Comparison of ENCODE assay signal across 9 cellular contexts in genomic region chr3:141452045-141452444, GRCh38. TPM values are rescaled to one million over a fixed set of nuclear protein-coding genes. Genes with fewer than 3 reads are reported as not detected.
A peak's percentile ranks its signal among the peaks of the same experiment; 100 is the strongest.
DNase-seq lines count a peak whose midpoint lies in the region; TF ChIP-seq lines count a peak whose summit lies in the region.
"Had no signal": no experiment of that assay in that cellular context is flagged by ENCODE, and none has a peak within 500 bp of the region (broad histone marks: within the 10 kb centered on the region; RNA-seq: fewer than 3 reads in every experiment).

No MANE protein-coding gene starts in this region.

- H3K27me3 Mint-ChIP-seq in H9 (ENCODE audit: low read depth) (no peaks in the 10 kb centered on the region; the same call in 1 of the 2 replicates), osteocyte (ENCODE audit: unreplicated experiment) (no peaks in the 10 kb centered on the region)

- H3K4me1 Mint-ChIP-seq in H9 (peaks cover 8 to 9% of the 10 kb centered on the region in 2 experiments), osteocyte (ENCODE audit: unreplicated experiment) (peaks cover 10% of the 10 kb centered on the region)

- H3K4ac ChIP-seq in H9 (ENCODE audit: low read depth, low read length), result no peak overlapping the region

- no peak overlapping the region for H2BK20ac ChIP-seq in H9 (ENCODE audit: low read depth, low read length, poor library complexity, severe bottlenecking)

- H3K27ac ChIP-seq in H9 (ENCODE audit: insufficient read length, low read depth, low read length), result no peak overlapping the region
- H3K27ac ChIP-seq in WERI-Rb-1, result no peak overlapping the region
- H3K27ac ChIP-seq: SJSA1 had no signal

- H3K36me3 ChIP-seq in WERI-Rb-1 (no peaks in the 10 kb centered on the region; the same call in 1 of the 2 replicates), MG63 (peaks cover 4% of the 10 kb centered on the region; the same call in 1 of the 2 replicates)

- H2BK120ac ChIP-seq in H9 (ENCODE audit: low read depth, low read length, poor library complexity, severe bottlenecking), result no peak overlapping the region

- no peaks in the 10 kb centered on the region for H3K9me3 ChIP-seq in H9 (ENCODE audit: control insufficient read depth, low read depth, low read length)
- no peaks in the 10 kb centered on the region for H3K9me3 ChIP-seq in WERI-Rb-1 (ENCODE audit: severe bottlenecking)
- H3K9me3 ChIP-seq in MG63, result no peaks in the 10 kb centered on the region
- H3K9me3 ChIP-seq: SJSA1 had no signal

- no peak overlapping the region for H2AK5ac ChIP-seq in H9 (ENCODE audit: insufficient read length, low read length)

- H4K91ac ChIP-seq in H9 (ENCODE audit: insufficient read length, low read depth, low read length), result no peak overlapping the region

- no peaks in the 10 kb centered on the region for H3K9me3 Mint-ChIP-seq in H9
- H3K9me3 Mint-ChIP-seq in osteocyte (ENCODE audit: unreplicated experiment), result no peaks in the 10 kb centered on the region

- no peak overlapping the region for H2BK12ac ChIP-seq in H9 (ENCODE audit: insufficient read length, low read depth, low read length)

- H3K18ac ChIP-seq in H9 (ENCODE audit: insufficient read length, low read depth, low read length), result no peak overlapping the region

- H3K79me1 ChIP-seq in H9 (ENCODE audit: insufficient read depth, low read depth, low read length, poor library complexity, severe bottlenecking), result no peaks in the 10 kb centered on the region

- H2AFZ ChIP-seq in H9 (ENCODE audit: low read length), result peak overlapping the region; percentile 92

- H3K27me3 ChIP-seq in H9 (ENCODE audit: insufficient read depth, low read length) (no peaks in the 10 kb centered on the region), WERI-Rb-1 (ENCODE audit: insufficient read depth, low read depth, severe bottlenecking) (no peaks in the 10 kb centered on the region), MG63 (no peaks in the 10 kb centered on the region)
- H3K27me3 ChIP-seq: SJSA1 had no signal

- H2BK15ac ChIP-seq in H9 (ENCODE audit: low read depth, low read length), result no peak overlapping the region

- no peaks in the 10 kb centered on the region for H4K20me1 ChIP-seq in H9 (ENCODE audit: control insufficient read depth, insufficient read depth, insufficient read length)

- DNase-seq in AG09309 (ENCODE audit: low read depth) (no peak), GF-D8 (lab: John Stamatoyannopoulos, UW) (peak; percentile 62), H9 (no peak), M059J (ENCODE audit: low read depth) (peak; percentile 74), WERI-Rb-1 (peak; percentile 46), fibroblast of mammary gland (ENCODE audit: low read depth) (peak; percentile 75), osteocyte (ENCODE audit: extremely low spot score, unreplicated experiment) (no peak), MG63 (no peak)

- no peak overlapping the region for H3K14ac ChIP-seq in H9 (ENCODE audit: insufficient read depth, low read length)

- H4K5ac ChIP-seq in H9 (ENCODE audit: insufficient read length, low read depth, low read length), result no peak overlapping the region

- H3K36me3 Mint-ChIP-seq in H9 (ENCODE audit: insufficient read depth in 1 of 3, low read depth in 3 of 3) (no peaks in the 10 kb centered on the region), osteocyte (ENCODE audit: unreplicated experiment) (peaks cover 4% of the 10 kb centered on the region)

- H3K27ac Mint-ChIP-seq in H9 (no peak overlapping the region), osteocyte (ENCODE audit: unreplicated experiment) (no peak overlapping the region)

- H3K9ac ChIP-seq in H9 (ENCODE audit: extremely low read depth, insufficient read length, low read length), result no peak overlapping the region

- H3K56ac ChIP-seq in H9 (ENCODE audit: insufficient read length, low read depth, low read length), result no peak overlapping the region

- no peaks in the 10 kb centered on the region for H3K23me2 ChIP-seq in H9 (ENCODE audit: insufficient read length, low read depth, low read length, poor library complexity, severe bottlenecking)

- H3T11ph ChIP-seq in H9 (ENCODE audit: low read length), result no peak overlapping the region

- H3K4me3 ChIP-seq in AG09309 (ENCODE audit: control insufficient read depth, low read depth, low read length) (no peak overlapping the region), WERI-Rb-1 (ENCODE audit: low read depth, low read length) (no peak overlapping the region), fibroblast of mammary gland (ENCODE audit: control insufficient read depth, low read depth, low read length) (no peak overlapping the region), MG63 (no peak overlapping the region)
- H3K4me3 ChIP-seq: SJSA1 had no signal

- TF ChIP-seq CTCF in AG09309 (IDR thresholded peaks at IDR 0.05; ENCODE audit: control insufficient read depth, insufficient read depth, low read depth, low read length, missing control alignments), result peak; percentile 85
- peak; percentile 71 for TF ChIP-seq CTCF in H9 (conservative IDR thresholded peaks at IDR 0.05)
- TF ChIP-seq CTCF in WERI-Rb-1 (IDR thresholded peaks at IDR 0.05; ENCODE audit: low read depth, low read length), result peak; percentile 63
- TF ChIP-seq CTCF in fibroblast of mammary gland (conservative IDR thresholded peaks at IDR 0.05; ENCODE audit: control insufficient read depth, insufficient read depth, low read depth, low read length), result peak; percentile 74
- TF ChIP-seq CTCF in osteocyte (IDR thresholded peaks at IDR 0.05), result peak; percentile 84

- H3K4me1 ChIP-seq in H9 (ENCODE audit: insufficient read depth, low read length), result no peaks in the 10 kb centered on the region; the same call in 1 of the 2 replicates

- H2BK5ac ChIP-seq in H9 (ENCODE audit: insufficient read length, low read length), result no peak overlapping the region

- no peak overlapping the region for H3K4me2 ChIP-seq in H9 (ENCODE audit: insufficient read depth, insufficient read length, low read length)

- no peak overlapping the region for H4K8ac ChIP-seq in H9 (replicated peaks; ENCODE audit: insufficient read length, low read depth, low read length)

- no peak overlapping the region for H3K4me3 Mint-ChIP-seq in H9
- no peak overlapping the region for H3K4me3 Mint-ChIP-seq in osteocyte (ENCODE audit: unreplicated experiment)

- H3K23ac ChIP-seq in H9 (ENCODE audit: insufficient read length, low read depth, low read length), result no peak overlapping the region

- no peaks in the 10 kb centered on the region for H3K79me2 ChIP-seq in H9 (ENCODE audit: insufficient read depth, low read length)

RNA-seq across cellular contexts. Expression of gene RASA2, which starts 34.8 kb away (rescaled TPM):
- total RNA-seq in H9 (2021), result 21.5 and 24.4 TPM in 2 replicates
- total RNA-seq in M059J (2014; rRNA removed; shearing (Covaris generic)), result 16.4 and 20.8 TPM in 2 replicates
- 8.4 and 9.9 TPM in 2 replicates for total RNA-seq in osteocyte
- 7.2 and 10.0 TPM in 2 replicates for total RNA-seq in MG63 (2014; rRNA removed; shearing (Covaris generic); ENCODE audit: low replicate concordance)

Comparison
In these comparisons a context has a peak if more than half of its experiments do, and no peak if none do; other contexts are left out.
1. DNase-seq: peak in GF-D8 (single experiment), M059J (single experiment), WERI-Rb-1 (single experiment) and fibroblast of mammary gland (single experiment); none in AG09309 (single experiment), H9 (single experiment), osteocyte (single experiment) and MG63 (single experiment).
2. Peak in every context shown above with its lines, with median percentiles within 50 percentile points of each other: CTCF ChIP-seq.